8 cellular contexts compared by ENCODE assay signal in the genomic region with DNA sequence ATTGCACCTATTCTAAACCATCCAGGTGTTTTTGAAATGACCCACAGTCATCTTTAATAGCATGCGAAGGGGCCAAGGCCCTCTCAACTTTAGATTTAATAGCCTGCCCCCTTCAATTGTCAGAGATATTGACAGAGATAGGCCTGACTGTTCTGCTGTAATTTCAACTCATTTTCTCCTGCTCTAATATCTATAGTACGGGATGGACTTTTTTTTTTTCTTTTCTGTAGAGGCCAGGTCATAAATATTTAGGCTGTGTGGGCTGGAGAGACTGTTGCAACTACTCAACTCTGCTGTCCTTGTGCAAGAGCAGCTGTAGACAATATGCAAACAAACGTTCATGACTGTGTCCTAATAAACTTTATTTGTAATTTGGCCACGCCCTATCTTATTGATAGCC. TPM values are rescaled to one million over a fixed set of nuclear protein-coding genes. Genes with fewer than 3 reads are reported as not detected.
A peak's percentile ranks its signal among the peaks of the same experiment; 100 is the strongest.
DNase-seq lines count a peak whose midpoint lies in the region; TF ChIP-seq lines count a peak whose summit lies in the region.
"Had no signal": no experiment of that assay in that cellular context is flagged by ENCODE, and none has a peak within 500 bp of the region (broad histone marks: within the 10 kb centered on the region; RNA-seq: fewer than 3 reads in every experiment).

No MANE protein-coding gene starts in this region.

- no peaks in the 10 kb centered on the region for H3K36me3 Mint-ChIP-seq in type B pancreatic cell
- no peaks in the 10 kb centered on the region for H3K36me3 Mint-ChIP-seq in activated T-cell treated with anti-CD3 and anti-CD28 coated beads, Interleukin-2, amount 50 U/mL, for 24 hours (ENCODE audit: low read depth)

- H3K4me3 Mint-ChIP-seq in type B pancreatic cell: peak overlapping the region; percentile 46
- H3K4me3 Mint-ChIP-seq in activated T-cell treated with anti-CD3 and anti-CD28 coated beads, Interleukin-2, amount 50 U/mL, for 24 hours: no peak overlapping the region
- H3K4me3 Mint-ChIP-seq: activated T-helper 17 cell treated with anti-CD3 and anti-CD28 coated beads, Interleukin-2, amount 50 U/mL, for 72 hours had no signal

- DNase-seq in HFF-Myc (ENCODE audit: extremely low read depth, low read depth) (peak; percentile 54), SW480 (ENCODE audit: low spot score) (peak; percentile 63), foreskin fibroblast (peak; percentile 86 to 92), type B pancreatic cell (ENCODE audit: extremely low spot score, unreplicated experiment) (no peak), NCI-H2081 treated with DMSO at 0.1 percent for 48 hours (lab: John Stamatoyannopoulos, UW) (no peak)
- no peak for DNase-seq in activated CD8-positive, alpha-beta memory T cell treated with anti-CD3 and anti-CD28 coated beads for 24 hours
- no peak for DNase-seq in activated T-cell treated with anti-CD3 and anti-CD28 coated beads, Interleukin-2, amount 50 U/mL, for 24 hours

- no peaks in the 10 kb centered on the region for H3K27me3 Mint-ChIP-seq in type B pancreatic cell
- H3K27me3 Mint-ChIP-seq in activated T-cell treated with anti-CD3 and anti-CD28 coated beads, Interleukin-2, amount 50 U/mL, for 24 hours: peaks cover 52% of the 10 kb centered on the region

- H3K27ac Mint-ChIP-seq in type B pancreatic cell: peak overlapping the region; percentile 94
- H3K27ac Mint-ChIP-seq in activated T-cell treated with anti-CD3 and anti-CD28 coated beads, Interleukin-2, amount 50 U/mL, for 24 hours: no peak overlapping the region
- H3K27ac Mint-ChIP-seq: activated T-helper 17 cell treated with anti-CD3 and anti-CD28 coated beads, Interleukin-2, amount 50 U/mL, for 72 hours had no signal

- TF ChIP-seq CTCF in HFF-Myc (IDR thresholded peaks at IDR 0.05; ENCODE audit: low read depth, low read length, missing control alignments): no peak
- no peak for TF ChIP-seq CTCF in foreskin fibroblast (IDR thresholded peaks at IDR 0.05; ENCODE audit: low read depth, low read length)
- no peak for TF ChIP-seq CTCF in type B pancreatic cell (conservative IDR thresholded peaks at IDR 0.05)

- no peaks in the 10 kb centered on the region for H3K9me3 Mint-ChIP-seq in type B pancreatic cell
- H3K9me3 Mint-ChIP-seq in activated T-cell treated with anti-CD3 and anti-CD28 coated beads, Interleukin-2, amount 50 U/mL, for 24 hours: no peaks in the 10 kb centered on the region
- H3K9me3 Mint-ChIP-seq: activated T-helper 17 cell treated with anti-CD3 and anti-CD28 coated beads, Interleukin-2, amount 50 U/mL, for 72 hours had no signal

- H3K4me3 ChIP-seq in HFF-Myc (replicated peaks; ENCODE audit: low read depth, low read length) (no peak overlapping the region), foreskin fibroblast (ENCODE audit: low read depth in 1 of 2, low read length in 2 of 2) (peak overlapping the region in 1 of 2 donors; percentile 6)

- H3K4me1 Mint-ChIP-seq in type B pancreatic cell (ENCODE audit: unreplicated experiment): peaks cover 22% of the 10 kb centered on the region
- H3K4me1 Mint-ChIP-seq in activated T-cell treated with anti-CD3 and anti-CD28 coated beads, Interleukin-2, amount 50 U/mL, for 24 hours (ENCODE audit: low read depth): peaks cover 3% of the 10 kb centered on the region
- H3K4me1 Mint-ChIP-seq: activated T-helper 17 cell treated with anti-CD3 and anti-CD28 coated beads, Interleukin-2, amount 50 U/mL, for 72 hours had no signal

RNA-seq across cellular contexts. Expression of a gene that starts 24.7 kb away (rescaled TPM):
- 13.0 and 41.9 TPM in 2 replicates for total RNA-seq in type B pancreatic cell (ENCODE audit: low replicate concordance)
- total RNA-seq: activated T-helper 17 cell treated with anti-CD3 and anti-CD28 coated beads, Interleukin-2, amount 50 U/mL, for 72 hours had no signal

RNA-seq across cellular contexts. Expression of a gene that starts 27.7 kb away (rescaled TPM):
- 49.7 and 464 TPM in 2 replicates for total RNA-seq in type B pancreatic cell (ENCODE audit: low replicate concordance)

RNA-seq across cellular contexts. Expression of a gene that starts 42.7 kb away (rescaled TPM):
- not detected in 2 replicates for total RNA-seq in type B pancreatic cell (ENCODE audit: low replicate concordance)
- total RNA-seq: activated T-helper 17 cell treated with anti-CD3 and anti-CD28 coated beads, Interleukin-2, amount 50 U/mL, for 72 hours had no signal

RNA-seq across cellular contexts. Expression of a gene that starts 57.0 kb away (rescaled TPM):
- total RNA-seq in type B pancreatic cell (ENCODE audit: low replicate concordance): 0.70 and 1.0 TPM in 2 replicates
- total RNA-seq: activated T-helper 17 cell treated with anti-CD3 and anti-CD28 coated beads, Interleukin-2, amount 50 U/mL, for 72 hours had no signal

Comparison
In these comparisons a context has a peak if more than half of its experiments do, and no peak if none do; other contexts are left out.
1. DNase-seq: peak in HFF-Myc (single experiment), SW480 (single experiment) and foreskin fibroblast (2 of 2); none in type B pancreatic cell (single experiment), NCI-H2081 treated with DMSO at 0.1 percent for 48 hours (single experiment), activated CD8-positive, alpha-beta memory T cell treated with anti-CD3 and anti-CD28 coated beads for 24 hours (single experiment) and activated T-cell treated with anti-CD3 and anti-CD28 coated beads, Interleukin-2, amount 50 U/mL, for 24 hours (single experiment).